8 cellular contexts compared by ENCODE assay signal in the genomic region with DNA sequence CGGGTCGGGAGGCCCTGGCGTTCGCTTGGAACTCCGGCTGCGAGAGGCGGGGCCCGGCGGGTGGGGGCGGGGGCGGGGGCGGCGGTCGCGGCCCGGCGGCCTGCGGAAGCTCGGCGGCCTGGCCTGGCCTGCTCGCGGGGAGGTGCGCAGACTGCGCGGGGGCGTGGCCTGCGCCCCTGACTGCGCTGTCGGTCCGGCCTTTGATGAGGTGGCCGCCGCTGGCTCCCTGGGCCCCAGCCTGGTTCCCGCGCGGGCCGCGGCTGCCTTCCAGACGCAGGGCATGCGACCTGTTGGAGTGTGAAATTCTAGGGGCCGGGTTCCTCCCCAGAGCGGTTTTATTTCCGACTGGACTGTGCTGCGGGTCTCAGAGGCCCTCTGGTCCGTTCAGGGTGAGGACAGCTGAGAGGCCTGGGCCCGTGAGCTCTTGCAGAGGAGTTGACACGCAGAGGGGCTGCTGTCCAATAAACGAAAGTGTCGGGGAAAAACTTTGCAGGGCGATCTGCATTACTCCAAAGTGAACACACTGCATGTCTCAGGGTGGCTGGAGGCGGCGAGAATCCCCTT. TPM values are rescaled to one million over a fixed set of nuclear protein-coding genes. Genes with fewer than 3 reads are reported as not detected.
DNase-seq lines count a peak whose midpoint lies in the region; ATAC-seq, FAIRE-seq and TF ChIP-seq lines count a peak whose summit lies in the region.

No MANE protein-coding gene starts in this region.

- no peaks in the 10 kb centered on the region for H3K9me3 Mint-ChIP-seq in neural progenitor cell

- no peaks in the 10 kb centered on the region for H3K27me3 Mint-ChIP-seq in neural progenitor cell (ENCODE audit: insufficient read depth, low read depth)

- H3K36me3 ChIP-seq in neural progenitor cell, result peaks cover 3% of the 10 kb centered on the region

- H3K4me1 Mint-ChIP-seq in neural progenitor cell, result peaks cover 26% of the 10 kb centered on the region

- H3K27ac Mint-ChIP-seq in neural progenitor cell, result peak overlapping the region; percentile 95

- H3K4me2 ChIP-seq in neural progenitor cell, result peak overlapping the region; percentile 89

- H3K79me2 ChIP-seq in neural progenitor cell (ENCODE audit: low read depth), result peaks cover 47% of the 10 kb centered on the region

- peak overlapping the region; percentile 99 for H3K4me3 ChIP-seq in HL-60 (replicated peaks; ENCODE audit: insufficient read depth, low read length)
- H3K4me3 ChIP-seq in fibroblast of villous mesenchyme (ENCODE audit: low read depth, low read length), result peak overlapping the region; percentile 96
- peak overlapping the region; percentile 94 for H3K4me3 ChIP-seq in neural progenitor cell

- TF ChIP-seq CTCF in HL-60 (IDR thresholded peaks at IDR 0.05; ENCODE audit: insufficient read depth, low read length) (no peak), fibroblast of villous mesenchyme (IDR thresholded peaks at IDR 0.05; ENCODE audit: insufficient read depth, low read depth, low read length) (no peak), neural progenitor cell (IDR thresholded peaks at IDR 0.05) (no peak)

- no peaks in the 10 kb centered on the region for H3K9me3 ChIP-seq in neural progenitor cell (ENCODE audit: low read depth)

- peak overlapping the region; percentile 94 for H3K9ac ChIP-seq in neural progenitor cell

- DNase-seq in DMS 273 treated with DMSO at 0.1 percent for 48 hours (lab: John Stamatoyannopoulos, UW) (peak; percentile 43), HL-60 (ENCODE audit: low read depth in 1 of 2, low spot score in 1 of 2) (peak; percentile 66 to 82), RCC 7860 (ENCODE audit: low spot score) (peak; percentile 77), activated gamma-delta T cell (lab: John Stamatoyannopoulos, UW) (peak; percentile 67), fibroblast of villous mesenchyme (ENCODE audit: low read depth) (peak; percentile 87), neural progenitor cell (ENCODE audit: low spot score) (peak; percentile 95), stromal cell of bone marrow (ENCODE audit: low read depth) (peak; percentile 63)

- peaks cover 10% of the 10 kb centered on the region for H3K36me3 Mint-ChIP-seq in neural progenitor cell

- peak; percentile 47 for ATAC-seq in GM19467 (IDR thresholded peaks at IDR 0.05; ENCODE audit: unreplicated experiment)

- peaks cover 49% of the 10 kb centered on the region for H4K20me1 ChIP-seq in neural progenitor cell (ENCODE audit: low read depth)

- H3K27me3 ChIP-seq in HL-60 (ENCODE audit: insufficient read depth, poor library complexity, severe bottlenecking) (no peaks in the 10 kb centered on the region), neural progenitor cell (no peaks in the 10 kb centered on the region)

- peaks cover 12% of the 10 kb centered on the region for H3K4me1 ChIP-seq in neural progenitor cell

- H2AFZ ChIP-seq in neural progenitor cell (replicated peaks), result no peak overlapping the region

- FAIRE-seq in RCC 7860 (lab: Jason Lieb, UNC), result no peak

- peak overlapping the region; percentile 99 for H3K4me3 Mint-ChIP-seq in neural progenitor cell

- H3K27ac ChIP-seq in HL-60 (replicated peaks) (peak overlapping the region; percentile 93), neural progenitor cell (peak overlapping the region; percentile 95)

- peaks cover 24% of the 10 kb centered on the region for H3F3A ChIP-seq in neural progenitor cell (ENCODE audit: low read depth)

RNA-seq across cellular contexts. Expression of gene NRBP1, which starts 0.6 kb away (rescaled TPM):
- total RNA-seq in fibroblast of villous mesenchyme, result 110 and 125 TPM in 2 replicates
- 136 and 151 TPM in 2 replicates for total RNA-seq in neural progenitor cell (ENCODE audit: low replicate concordance)

RNA-seq across cellular contexts. Expression of gene KRTCAP3, which starts 13.1 kb away (rescaled TPM):
- total RNA-seq in fibroblast of villous mesenchyme (not detected in 2 replicates), neural progenitor cell (ENCODE audit: low replicate concordance) (0.88 and 11.4 TPM in 2 replicates)

RNA-seq across cellular contexts. Expression of gene PPM1G, which starts 19.7 kb away (rescaled TPM):
- total RNA-seq in fibroblast of villous mesenchyme (60.6 and 63.9 TPM in 2 replicates), neural progenitor cell (ENCODE audit: low replicate concordance) (114 and 116 TPM in 2 replicates)

RNA-seq across cellular contexts. Expression of gene ZNF513, which starts 48.5 kb away (rescaled TPM):
- 11.7 and 11.9 TPM in 2 replicates for total RNA-seq in fibroblast of villous mesenchyme
- 6.1 and 23.2 TPM in 2 replicates for total RNA-seq in neural progenitor cell (ENCODE audit: low replicate concordance)

RNA-seq across cellular contexts. Expression of gene SNX17, which starts 58.6 kb away (rescaled TPM):
- total RNA-seq in fibroblast of villous mesenchyme (166 and 169 TPM in 2 replicates), neural progenitor cell (ENCODE audit: low replicate concordance) (65.2 and 92.6 TPM in 2 replicates)

Comparison
In these comparisons a context has a peak if more than half of its experiments do, and no peak if none do; other contexts are left out.
1. Peak in every context shown above with its lines: DNase-seq, ATAC-seq, H3K4me3 ChIP-seq and H3K27ac ChIP-seq.
2. DNase-seq: peak in every context shown above with its lines; median percentile 95 in neural progenitor cell; 87 in fibroblast of villous mesenchyme; 77 in RCC 7860; 74 in HL-60; 67 in activated gamma-delta T cell; 63 in stromal cell of bone marrow; 43 in DMS 273 treated with DMSO at 0.1 percent for 48 hours.